ENCODE assay signal across 18 cellular contexts in genomic region chr18:77009675-77010074, GRCh38.
A peak's percentile ranks its signal among the peaks of the same experiment; 100 is the strongest.
DNase-seq lines count a peak whose midpoint lies in the region; ATAC-seq lines count a peak whose summit lies in the region.
"Had no signal": no experiment of that assay in that cellular context is flagged by ENCODE, and none has a peak within 500 bp of the region (broad histone marks: within the 10 kb centered on the region; RNA-seq: fewer than 3 reads in every experiment).

No MANE protein-coding gene starts in this region.

- no peak overlapping the region for H3K4me3 Mint-ChIP-seq in activated CD4-positive, alpha-beta T cell treated with anti-CD3 and anti-CD28 coated beads, Interleukin-2, amount 10 ng/mL, durations not matched to agents 7 days and 5 days
- H3K4me3 Mint-ChIP-seq in immature natural killer cell, result no peak overlapping the region
- H3K4me3 Mint-ChIP-seq in activated T-cell treated with anti-CD3 and anti-CD28 coated beads, Interleukin-2, amount 50 U/mL, for 24 hours, result no peak overlapping the region

- peaks cover 49% of the 10 kb centered on the region for H3K36me3 Mint-ChIP-seq in activated CD4-positive, alpha-beta T cell treated with anti-CD3 and anti-CD28 coated beads, Interleukin-2, amount 10 ng/mL, durations not matched to agents 7 days and 5 days (ENCODE audit: low read depth)
- H3K36me3 Mint-ChIP-seq in immature natural killer cell, result peaks cover 0 to 25% (median 22%) of the 10 kb centered on the region in 3 donors
- H3K36me3 Mint-ChIP-seq in activated T-cell treated with anti-CD3 and anti-CD28 coated beads, Interleukin-2, amount 50 U/mL, for 24 hours (ENCODE audit: low read depth), result peaks cover 63% of the 10 kb centered on the region

- H3K9me3 Mint-ChIP-seq in activated CD4-positive, alpha-beta T cell treated with anti-CD3 and anti-CD28 coated beads, Interleukin-2, amount 10 ng/mL, durations not matched to agents 7 days and 5 days, result no peaks in the 10 kb centered on the region
- H3K9me3 Mint-ChIP-seq in immature natural killer cell, result no peaks in the 10 kb centered on the region
- H3K9me3 Mint-ChIP-seq in activated T-cell treated with anti-CD3 and anti-CD28 coated beads, Interleukin-2, amount 50 U/mL, for 24 hours, result no peaks in the 10 kb centered on the region

- H3K27me3 ChIP-seq in H7 (ENCODE audit: control insufficient read depth, insufficient read depth, low read length), result no peaks in the 10 kb centered on the region
- H3K27me3 ChIP-seq: BE2C had no signal

- no peak for ATAC-seq in GM19351 (IDR thresholded peaks at IDR 0.05; ENCODE audit: unreplicated experiment)

- H3K4me1 Mint-ChIP-seq in activated CD4-positive, alpha-beta T cell treated with anti-CD3 and anti-CD28 coated beads, Interleukin-2, amount 10 ng/mL, durations not matched to agents 7 days and 5 days, result peaks cover 30% of the 10 kb centered on the region
- peaks cover 82 to 91% of the 10 kb centered on the region in 2 donors for H3K4me1 Mint-ChIP-seq in immature natural killer cell
- peaks cover 22% of the 10 kb centered on the region for H3K4me1 Mint-ChIP-seq in activated T-cell treated with anti-CD3 and anti-CD28 coated beads, Interleukin-2, amount 50 U/mL, for 24 hours (ENCODE audit: low read depth)

- H3K27me3 Mint-ChIP-seq in activated CD4-positive, alpha-beta T cell treated with anti-CD3 and anti-CD28 coated beads, Interleukin-2, amount 10 ng/mL, durations not matched to agents 7 days and 5 days, result no peaks in the 10 kb centered on the region
- H3K27me3 Mint-ChIP-seq in immature natural killer cell (ENCODE audit: low read depth in 3 of 3), result peaks cover 0 to 28% (median 24%) of the 10 kb centered on the region in 3 donors
- no peaks in the 10 kb centered on the region for H3K27me3 Mint-ChIP-seq in activated T-cell treated with anti-CD3 and anti-CD28 coated beads, Interleukin-2, amount 50 U/mL, for 24 hours

- no peak for DNase-seq in activated CD4-positive, alpha-beta T cell treated with anti-CD3 and anti-CD28 coated beads, Interleukin-2, amount 10 ng/mL, durations not matched to agents 7 days and 5 days
- DNase-seq in activated CD4-positive, alpha-beta T cell treated with anti-CD3 and anti-CD28 coated beads for 1 hour, result no peak
- DNase-seq in H7 (peak; percentile 48), immature natural killer cell (no peak), substantia nigra (lab: John Stamatoyannopoulos, UW) (no peak), NCI-H128 (lab: John Stamatoyannopoulos, UW; ENCODE audit: unreplicated experiment) (no peak)
- DNase-seq in activated T-cell treated with anti-CD3 and anti-CD28 coated beads, Interleukin-2, amount 50 U/mL, for 24 hours, result no peak
- DNase-seq: 8988T, BE2C, DMS 273 treated with DMSO at 0.1 percent for 48 hours, GDM1, NCI-H146, NCI-H2081, NCI-H510A treated with DMSO at 0.1 percent for 48 hours, NCI-H82, PC-9 had no signal

- POLR2A ChIA-PET in activated CD4-positive, alpha-beta T cell treated with anti-CD3 and anti-CD28 coated beads, Interleukin-2, amount 10 ng/mL, durations not matched to agents 7 days and 5 days (lab: Charles Lee), result no interaction called here

- H3K4me3 ChIP-seq in H7 (ENCODE audit: insufficient read depth, low read depth, low read length), result no peak overlapping the region
- H3K4me3 ChIP-seq: PC-9 had no signal

- H3K27ac Mint-ChIP-seq in activated CD4-positive, alpha-beta T cell treated with anti-CD3 and anti-CD28 coated beads, Interleukin-2, amount 10 ng/mL, durations not matched to agents 7 days and 5 days, result peak overlapping the region; percentile 57
- H3K27ac Mint-ChIP-seq in immature natural killer cell, result peak overlapping the region; percentile 39 to 87 (median 70)
- no peak overlapping the region for H3K27ac Mint-ChIP-seq in activated T-cell treated with anti-CD3 and anti-CD28 coated beads, Interleukin-2, amount 50 U/mL, for 24 hours

- CTCF ChIA-PET in activated CD4-positive, alpha-beta T cell treated with anti-CD3 and anti-CD28 coated beads, Interleukin-2, amount 10 ng/mL, durations not matched to agents 7 days and 5 days (lab: Charles Lee), result interaction anchor here (0.7 to 2.1 kb wide), 3 partner anchors 9 to 47 kb away, joined by 3 to 5 read pairs (median 4); no protein-coding TSS in a partner anchor

- H3K27ac ChIP-seq in substantia nigra (ENCODE audit: low read depth, low read length, poor library complexity, severe bottlenecking), result peak overlapping the region; percentile 74
- H3K27ac ChIP-seq: KMS-11, PC-9 had no signal

- no peaks in the 10 kb centered on the region for H3K36me3 ChIP-seq in H7 (replicated peaks; ENCODE audit: control insufficient read depth, insufficient read depth, low read length)
- H3K36me3 ChIP-seq: BE2C had no signal
